In genomic region chr15:75431250-75431649, GRCh38 we compare ENCODE assay signal across 25 cellular contexts. TPM values are rescaled to one million over a fixed set of nuclear protein-coding genes. Genes with fewer than 3 reads are reported as not detected.
DNase-seq lines count a peak whose midpoint lies in the region; ATAC-seq and TF ChIP-seq lines count a peak whose summit lies in the region.
"Had no signal": no experiment of that assay in that cellular context is flagged by ENCODE, and none has a peak within 500 bp of the region (broad histone marks: within the 10 kb centered on the region; RNA-seq: fewer than 3 reads in every experiment).

No MANE protein-coding gene starts in this region.

- H3K4me1 Mint-ChIP-seq in activated naive CD8-positive, alpha-beta T cell (ENCODE audit: low read depth): peaks cover 42% of the 10 kb centered on the region
- peaks cover 36% of the 10 kb centered on the region for H3K4me1 Mint-ChIP-seq in activated naive CD8-positive, alpha-beta T cell treated with anti-CD3 and anti-CD28 coated beads for 36 hours

- in situ Hi-C loops in brain microvascular endothelial cell (cut with HindIII; ENCODE audit: low pct_ligation_motif_present, low sequenced_read_pairs): no loop called here

- H3K4me3 ChIP-seq in brain microvascular endothelial cell (ENCODE audit: low read depth, low read length) (no peak overlapping the region), trophoblast cell (ENCODE audit: low read depth, low read length) (no peak overlapping the region)
- H3K4me3 ChIP-seq: ascending aorta, left lung, testis had no signal

- no peak for TF ChIP-seq CTCF in brain microvascular endothelial cell (IDR thresholded peaks at IDR 0.05; ENCODE audit: low read depth, low read length, missing control alignments)

- H2BK5ac ChIP-seq in trophoblast cell (ENCODE audit: low read depth, low read length, poor library complexity): no peak overlapping the region

- H3K36me3 ChIP-seq in brain microvascular endothelial cell (replicated peaks): peaks cover 12% of the 10 kb centered on the region
- peaks cover 25 to 29% of the 10 kb centered on the region in 2 experiments for H3K36me3 ChIP-seq in trophoblast cell (ENCODE audit: control insufficient read depth in 1 of 2, insufficient read depth in 2 of 2, low read length in 2 of 2)

- H3K27me3 ChIP-seq in brain microvascular endothelial cell (replicated peaks): no peaks in the 10 kb centered on the region
- no peaks in the 10 kb centered on the region for H3K27me3 ChIP-seq in trophoblast cell (ENCODE audit: insufficient read depth, low read length)
- H3K27me3 ChIP-seq: ascending aorta, left lung, testis had no signal

- H3K4ac ChIP-seq in trophoblast cell (ENCODE audit: low read depth, low read length): no peak overlapping the region

- no peaks in the 10 kb centered on the region for H3K4me1 ChIP-seq in trophoblast cell (ENCODE audit: control insufficient read depth in 1 of 2, insufficient read depth in 2 of 2, low read length in 2 of 2)
- H3K4me1 ChIP-seq: ascending aorta had no signal

- no peak overlapping the region for H2BK120ac ChIP-seq in trophoblast cell (ENCODE audit: insufficient read depth, low read length, poor library complexity)

- H3K4me3 Mint-ChIP-seq in activated naive CD8-positive, alpha-beta T cell: no peak overlapping the region
- no peak overlapping the region for H3K4me3 Mint-ChIP-seq in activated naive CD8-positive, alpha-beta T cell treated with anti-CD3 and anti-CD28 coated beads for 36 hours
- H3K4me3 Mint-ChIP-seq: stimulated activated naive B cell treated with anti-CD40 and anti-IgM and Interleukin-4, amounts not matched to agents 10 μg/mL and 1 μg/mL and 100 μg/mL, for 72 hours; T-helper 2 cell treated with Interferon-gamma antibody and Interleukin-4, amounts not matched to agents 5 μg/mL and 100 μg/mL, for 36 hours had no signal

- peaks cover 2% of the 10 kb centered on the region for H3K79me2 ChIP-seq in trophoblast cell (ENCODE audit: control insufficient read depth, insufficient read depth, low read length, poor library complexity)

- no peaks in the 10 kb centered on the region for H3K36me3 Mint-ChIP-seq in activated naive CD8-positive, alpha-beta T cell
- H3K36me3 Mint-ChIP-seq in activated naive CD8-positive, alpha-beta T cell treated with anti-CD3 and anti-CD28 coated beads for 36 hours: peaks cover 30% of the 10 kb centered on the region

- H2BK12ac ChIP-seq in trophoblast cell (ENCODE audit: low read length): no peak overlapping the region

- H3K27ac Mint-ChIP-seq in activated naive CD8-positive, alpha-beta T cell: peak overlapping the region; percentile 50
- H3K27ac Mint-ChIP-seq in activated naive CD8-positive, alpha-beta T cell treated with anti-CD3 and anti-CD28 coated beads for 36 hours: no peak overlapping the region
- H3K27ac Mint-ChIP-seq: IgD-negative memory B cell; T-helper 2 cell treated with Interferon-gamma antibody and Interleukin-4, amounts not matched to agents 5 μg/mL and 100 μg/mL, for 36 hours had no signal

- no peak overlapping the region for H2AK5ac ChIP-seq in trophoblast cell (ENCODE audit: low read length)

- H3K9me3 ChIP-seq in trophoblast cell (ENCODE audit: insufficient read depth, low read depth, low read length): peaks cover 2% of the 10 kb centered on the region
- H3K9me3 ChIP-seq: ascending aorta, left lung, testis had no signal

- ATAC-seq in GM19467 (IDR thresholded peaks at IDR 0.05; ENCODE audit: unreplicated experiment) (no peak), HG02759 (IDR thresholded peaks at IDR 0.05; ENCODE audit: unreplicated experiment) (no peak)
- ATAC-seq: left lung; naive thymus-derived CD4-positive, alpha-beta T cell; stimulated activated naive B cell treated with anti-CD40 and anti-IgM and Interleukin-4, amounts not matched to agents 10 μg/mL and 1 μg/mL and 100 μg/mL, for 72 hours had no signal

- no peaks in the 10 kb centered on the region for H3K79me1 ChIP-seq in trophoblast cell (ENCODE audit: low read length)

- no peaks in the 10 kb centered on the region for H3K9me3 Mint-ChIP-seq in activated naive CD8-positive, alpha-beta T cell (ENCODE audit: low read depth)
- H3K9me3 Mint-ChIP-seq in activated naive CD8-positive, alpha-beta T cell treated with anti-CD3 and anti-CD28 coated beads for 36 hours: no peaks in the 10 kb centered on the region
- H3K9me3 Mint-ChIP-seq: IgD-negative memory B cell; naive thymus-derived CD4-positive, alpha-beta T cell; stimulated activated naive B cell treated with anti-CD40 and anti-IgM and Interleukin-4, amounts not matched to agents 10 μg/mL and 1 μg/mL and 100 μg/mL, for 72 hours; T-helper 2 cell treated with Interferon-gamma antibody and Interleukin-4, amounts not matched to agents 5 μg/mL and 100 μg/mL, for 36 hours had no signal

- no peak overlapping the region for H4K91ac ChIP-seq in trophoblast cell (ENCODE audit: low read depth, low read length)

- no peak overlapping the region for H3K4me2 ChIP-seq in trophoblast cell (ENCODE audit: low read length)

- no peak overlapping the region for H3K9ac ChIP-seq in trophoblast cell (ENCODE audit: low read length)

- no peak overlapping the region for H3K23ac ChIP-seq in trophoblast cell (ENCODE audit: low read length)

- H4K8ac ChIP-seq in trophoblast cell (ENCODE audit: low read depth, low read length): no peak overlapping the region

- no peak overlapping the region for H3K14ac ChIP-seq in trophoblast cell (ENCODE audit: low read length)

- WGBS in trophoblast cell (ENCODE audit: extremely low coverage, insufficient coverage, insufficient read length): no CpG with 5 or more reads among the region's 2 CpGs

- H3K27me3 Mint-ChIP-seq in activated naive CD8-positive, alpha-beta T cell: no peaks in the 10 kb centered on the region
- H3K27me3 Mint-ChIP-seq in activated naive CD8-positive, alpha-beta T cell treated with anti-CD3 and anti-CD28 coated beads for 36 hours: no peaks in the 10 kb centered on the region
- H3K27me3 Mint-ChIP-seq: IgD-negative memory B cell; naive thymus-derived CD4-positive, alpha-beta T cell; stimulated activated naive B cell treated with anti-CD40 and anti-IgM and Interleukin-4, amounts not matched to agents 10 μg/mL and 1 μg/mL and 100 μg/mL, for 72 hours had no signal

- no peak overlapping the region for H2AFZ ChIP-seq in trophoblast cell (ENCODE audit: insufficient read depth, low read length, poor library complexity)

- no peak overlapping the region for H3K18ac ChIP-seq in trophoblast cell (ENCODE audit: low read length)

- no peak overlapping the region for H3K27ac ChIP-seq in brain microvascular endothelial cell
- H3K27ac ChIP-seq in trophoblast cell (ENCODE audit: low read depth, low read length): no peak overlapping the region
- H3K27ac ChIP-seq: ascending aorta, left lung, testis, VCaP had no signal

- no peak for DNase-seq in activated naive CD8-positive, alpha-beta T cell treated with anti-CD3 and anti-CD28 coated beads for 36 hours
- DNase-seq in NCI-H82 (lab: John Stamatoyannopoulos, UW): peak; percentile 57
- peak; percentile 12 for DNase-seq in brain microvascular endothelial cell
- DNase-seq in putamen (ENCODE audit: low spot score): peak; percentile 7
- DNase-seq in trophoblast cell: no peak
- DNase-seq: ACHN; activated CD4-positive, alpha-beta T cell treated with anti-CD3 and anti-CD28 coated beads, Interleukin-2, amount 50 U/mL, for 48 hours; activated naive CD4-positive, alpha-beta T cell; effector CD8-positive, alpha-beta T cell; HCEC 1CT; left lung; naive thymus-derived CD4-positive, alpha-beta T cell; NCI-H1417; NCI-H2081; NCI-H345; stimulated activated CD4-positive, alpha-beta T cell treated with anti-CD3 and anti-CD28 coated beads, Interleukin-4, amount 100 ng/mL, for 1 hour; stimulated activated naive B cell treated with anti-CD40 and anti-IgM and Interleukin-4, amounts not matched to agents 10 μg/mL and 1 μg/mL and 100 μg/mL, for 72 hours; testis had no signal

- no peak overlapping the region for H4K12ac ChIP-seq in trophoblast cell (ENCODE audit: low read depth, low read length)

RNA-seq across cellular contexts. Expression of gene SIN3A, which starts 20.2 kb away (rescaled TPM):
- 10 to 100 TPM; 74.2 to 77.0 TPM for total RNA-seq in activated naive CD8-positive, alpha-beta T cell treated with anti-CD3 and anti-CD28 coated beads for 36 hours
- polyA plus RNA-seq in trophoblast cell (2013): 27.7 and 28.8 TPM in 2 replicates

Comparison
In these comparisons a context has a peak if more than half of its experiments do, and no peak if none do; other contexts are left out.
1. DNase-seq: peak in NCI-H82 (single experiment), brain microvascular endothelial cell (single experiment) and putamen (single experiment); none in activated naive CD8-positive, alpha-beta T cell treated with anti-CD3 and anti-CD28 coated beads for 36 hours (single experiment) and trophoblast cell (0 of 2).